In the genomic region with DNA sequence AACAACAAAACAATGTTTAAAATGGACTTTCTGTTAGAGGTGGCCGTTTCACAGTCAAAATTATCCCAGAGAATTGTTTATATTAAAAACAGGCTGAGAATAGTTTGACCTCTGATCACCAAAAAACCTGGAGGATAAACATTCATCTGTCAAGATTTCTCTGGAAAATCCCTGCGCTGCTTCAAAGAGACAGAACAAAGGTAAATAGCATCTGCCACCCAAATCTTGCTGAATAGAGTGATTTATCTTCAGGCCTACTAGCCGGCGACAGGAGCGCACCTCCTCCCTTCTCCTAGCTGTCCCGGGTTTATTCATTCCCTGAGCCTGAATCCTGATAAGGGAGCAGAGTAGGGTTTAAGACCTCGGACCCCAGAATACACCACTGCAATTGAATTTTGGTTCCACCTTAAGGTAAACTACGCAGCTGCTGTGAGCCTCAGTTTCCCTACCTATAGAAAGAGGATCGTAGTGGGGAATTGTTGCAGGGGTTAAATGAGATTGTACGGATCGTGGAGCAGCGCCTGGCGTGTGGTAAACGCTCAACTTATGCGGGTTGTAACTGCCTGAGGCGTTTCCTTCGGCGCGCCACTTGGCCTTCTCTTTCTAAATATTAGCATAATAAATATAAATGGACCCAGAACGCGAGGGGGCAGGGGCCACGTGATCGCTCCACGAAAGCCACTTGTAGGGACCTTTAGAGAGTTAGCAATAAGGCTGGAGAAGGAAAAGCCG, we compare ENCODE assay signal across 7 cellular contexts. TPM values are rescaled to one million over a fixed set of nuclear protein-coding genes. Genes with fewer than 3 reads are reported as not detected.
DNase-seq lines count a peak whose midpoint lies in the region; TF ChIP-seq lines count a peak whose summit lies in the region.

No MANE protein-coding gene starts in this region.

- H4K5ac ChIP-seq in H9 (ENCODE audit: insufficient read length, low read depth, low read length): no peak overlapping the region

- H3K79me2 ChIP-seq in H9 (ENCODE audit: insufficient read depth, low read length): no peaks in the 10 kb centered on the region

- no peak overlapping the region for H2BK120ac ChIP-seq in H9 (ENCODE audit: low read depth, low read length, poor library complexity, severe bottlenecking)

- DNase-seq in GF-D8 (lab: John Stamatoyannopoulos, UW) (peak; percentile 22), H9 (peak; percentile 38), NCI-H146 (lab: John Stamatoyannopoulos, UW) (peak; percentile 82), WERI-Rb-1 (peak; percentile 14), fibroblast of villous mesenchyme (ENCODE audit: low read depth) (peak; percentile 61), neural crest cell (ENCODE audit: low read depth, low spot score) (peak; percentile 37), GM13976 (ENCODE audit: low spot score) (no peak)

- peak overlapping the region; percentile 20 for H3K56ac ChIP-seq in H9 (ENCODE audit: insufficient read length, low read depth, low read length)

- H3K36me3 Mint-ChIP-seq in H9 (ENCODE audit: insufficient read depth in 1 of 3, low read depth in 3 of 3) (peaks cover 0 to 8% (median 5%) of the 10 kb centered on the region in 3 experiments; a peak in 5 of 7 replicates), neural crest cell (ENCODE audit: low read depth) (peaks cover 3% of the 10 kb centered on the region)

- H2BK20ac ChIP-seq in H9 (ENCODE audit: low read depth, low read length, poor library complexity, severe bottlenecking): no peak overlapping the region

- no peaks in the 10 kb centered on the region for H3K79me1 ChIP-seq in H9 (ENCODE audit: insufficient read depth, low read depth, low read length, poor library complexity, severe bottlenecking)

- no peak overlapping the region for H2BK5ac ChIP-seq in H9 (ENCODE audit: insufficient read length, low read length)

- peak overlapping the region; percentile 74 for H2BK12ac ChIP-seq in H9 (ENCODE audit: insufficient read length, low read depth, low read length)

- WGBS in H9 (ENCODE audit: extremely low coverage, insufficient read length, low lambda C conversion rate): no CpG with 5 or more reads among the region's 25 CpGs

- H3K4me3 Mint-ChIP-seq in H9: peak overlapping the region; percentile 79 to 86
- H3K4me3 Mint-ChIP-seq in neural crest cell: peak overlapping the region; percentile 96

- peak overlapping the region; percentile 98 for H3K4me2 ChIP-seq in H9 (ENCODE audit: insufficient read depth, insufficient read length, low read length)

- H2AFZ ChIP-seq in H9 (ENCODE audit: low read length): peak overlapping the region; percentile 40

- H3K9me3 ChIP-seq in H9 (ENCODE audit: control insufficient read depth, low read depth, low read length): no peaks in the 10 kb centered on the region
- H3K9me3 ChIP-seq in WERI-Rb-1 (ENCODE audit: severe bottlenecking): no peaks in the 10 kb centered on the region

- H3K9ac ChIP-seq in H9 (ENCODE audit: extremely low read depth, insufficient read length, low read length): peak overlapping the region; percentile 79

- H3K23ac ChIP-seq in H9 (ENCODE audit: insufficient read length, low read depth, low read length): no peak overlapping the region

- in situ Hi-C loops in GM13976 (cut with MboI; ENCODE audit: low sequenced_read_pairs, unreplicated experiment): no loop called here

- H3K23me2 ChIP-seq in H9 (ENCODE audit: insufficient read length, low read depth, low read length, poor library complexity, severe bottlenecking): peaks cover 5% of the 10 kb centered on the region

- no peak overlapping the region for H3T11ph ChIP-seq in H9 (ENCODE audit: low read length)

- peak overlapping the region; percentile 90; the same call in 1 of the 2 replicates for H3K14ac ChIP-seq in H9 (ENCODE audit: insufficient read depth, low read length)

- H3K4me3 ChIP-seq in WERI-Rb-1 (ENCODE audit: low read depth, low read length) (peak overlapping the region; percentile 63), fibroblast of villous mesenchyme (ENCODE audit: low read depth, low read length) (peak overlapping the region; percentile 86)

- H4K91ac ChIP-seq in H9 (ENCODE audit: insufficient read length, low read depth, low read length): no peak overlapping the region

- H2AK5ac ChIP-seq in H9 (ENCODE audit: insufficient read length, low read length): no peak overlapping the region

- H3K27ac ChIP-seq in H9 (ENCODE audit: insufficient read length, low read depth, low read length) (peak overlapping the region; percentile 73), WERI-Rb-1 (no peak overlapping the region)

- peak overlapping the region; percentile 91 to 94 (median 91) for H3K27ac Mint-ChIP-seq in H9
- peak overlapping the region; percentile 88 for H3K27ac Mint-ChIP-seq in neural crest cell (ENCODE audit: unreplicated experiment)

- no peak overlapping the region; the same call in 1 of the 2 replicates for H3K4ac ChIP-seq in H9 (ENCODE audit: low read depth, low read length)

- no peaks in the 10 kb centered on the region for H4K20me1 ChIP-seq in H9 (ENCODE audit: control insufficient read depth, insufficient read depth, insufficient read length)

- H2BK15ac ChIP-seq in H9 (ENCODE audit: low read depth, low read length): no peak overlapping the region

- H3K18ac ChIP-seq in H9 (ENCODE audit: insufficient read length, low read depth, low read length): peak overlapping the region; percentile 87

- no peaks in the 10 kb centered on the region for H3K27me3 Mint-ChIP-seq in H9 (ENCODE audit: low read depth)
- H3K27me3 Mint-ChIP-seq in neural crest cell (ENCODE audit: low read depth): no peaks in the 10 kb centered on the region

- TF ChIP-seq CTCF in H9 (conservative IDR thresholded peaks at IDR 0.05) (no peak), WERI-Rb-1 (IDR thresholded peaks at IDR 0.05; ENCODE audit: low read depth, low read length) (no peak), fibroblast of villous mesenchyme (IDR thresholded peaks at IDR 0.05; ENCODE audit: insufficient read depth, low read depth, low read length) (no peak), neural crest cell (conservative IDR thresholded peaks at IDR 0.05) (no peak), GM13976 (IDR thresholded peaks at IDR 0.05; ENCODE audit: borderline replicate concordance, control extremely low read depth, extremely low read depth, insufficient read depth, missing control alignments) (no peak)

- H4K8ac ChIP-seq in H9 (replicated peaks; ENCODE audit: insufficient read length, low read depth, low read length): peak overlapping the region; percentile 23

- H3K9me3 Mint-ChIP-seq in H9 (no peaks in the 10 kb centered on the region; a peak in 1 of 5 replicates), neural crest cell (no peaks in the 10 kb centered on the region)

- H3K27me3 ChIP-seq in H9 (ENCODE audit: insufficient read depth, low read length): no peaks in the 10 kb centered on the region
- peaks cover 83% of the 10 kb centered on the region for H3K27me3 ChIP-seq in WERI-Rb-1 (ENCODE audit: insufficient read depth, low read depth, severe bottlenecking)

- no peaks in the 10 kb centered on the region for H3K36me3 ChIP-seq in WERI-Rb-1

- H3K4me1 Mint-ChIP-seq in H9 (peaks cover 24 to 27% of the 10 kb centered on the region in 2 experiments), neural crest cell (peaks cover 30% of the 10 kb centered on the region)

- no peaks in the 10 kb centered on the region; the same call in 1 of the 2 replicates for H3K4me1 ChIP-seq in H9 (ENCODE audit: insufficient read depth, low read length)

RNA-seq across cellular contexts. Expression of a gene that starts 0.5 kb away (rescaled TPM):
- total RNA-seq in H9 (2021) (10.9 and 12.9 TPM in 2 replicates), fibroblast of villous mesenchyme (31.5 and 33.8 TPM in 2 replicates), neural crest cell (22.4 and 25.5 TPM in 2 replicates)
